In genomic region chr13:48186722-48187121, GRCh38 we compare ENCODE assay signal across 1 cellular context.
TF ChIP-seq lines count a peak whose summit lies in the region.

No MANE protein-coding gene starts in this region.

TF ChIP-seq in A549, 52 proteins besides CTCF, POLR2A, EP300 and RAD21 (continued from another document):
- TF ChIP-seq BHLHE40 (IDR thresholded peaks at IDR 0.05; ENCODE audit: low read depth, low read length): no peak
- TF ChIP-seq POLR2AphosphoS2 (conservative IDR thresholded peaks at IDR 0.05; ENCODE audit: low read length): no peak
- no peak for TF ChIP-seq RCOR1 (IDR thresholded peaks at IDR 0.05; ENCODE audit: low read depth, low read length)
